23 cellular contexts compared by ENCODE assay signal in the genomic region with DNA sequence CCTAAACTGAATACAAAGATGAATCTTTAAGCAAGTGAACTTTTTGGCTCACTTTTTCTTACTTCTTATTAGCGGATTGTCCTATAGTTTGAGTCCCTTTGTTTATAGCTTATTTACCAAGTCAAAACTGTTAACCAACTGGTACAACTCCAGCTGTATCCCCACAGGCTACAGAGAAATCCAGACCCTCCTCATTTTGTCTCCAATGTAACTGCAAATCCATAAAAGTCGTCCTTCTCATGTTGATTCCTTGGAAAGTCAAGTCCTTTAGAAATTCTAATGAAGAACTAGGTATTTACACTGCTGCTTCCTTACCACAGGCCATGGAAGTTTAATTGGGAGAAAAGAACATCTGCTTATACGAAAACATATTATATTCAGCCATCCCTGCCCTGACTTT.
"Had no signal": no experiment of that assay in that cellular context is flagged by ENCODE, and none has a peak within 500 bp of the region (broad histone marks: within the 10 kb centered on the region; RNA-seq: fewer than 3 reads in every experiment).

No MANE protein-coding gene starts in this region.

- H3K4me3 ChIP-seq: adrenal gland, Peyer's patch, SJCRH30 had no signal

- H3K9me2 ChIP-seq: SK-N-SH had no signal

- H3K4me1 Mint-ChIP-seq: activated naive CD8-positive, alpha-beta T cell treated with anti-CD3 and anti-CD28 coated beads, Interleukin-2, amount 10 ng/mL, durations not matched to agents 7 days and 5 days had no signal

- H3K36me3 ChIP-seq: adrenal gland, Peyer's patch, SJCRH30 had no signal

- H3K27ac ChIP-seq: adrenal gland, Peyer's patch, RWPE1, SJCRH30 had no signal

- H3K9me3 Mint-ChIP-seq: activated naive CD8-positive, alpha-beta T cell treated with anti-CD3 and anti-CD28 coated beads, Interleukin-2, amount 10 ng/mL, durations not matched to agents 7 days and 5 days had no signal

- H3K4me2 ChIP-seq: SK-N-SH had no signal

- H3K27me3 Mint-ChIP-seq: activated naive CD8-positive, alpha-beta T cell treated with anti-CD3 and anti-CD28 coated beads, Interleukin-2, amount 10 ng/mL, durations not matched to agents 7 days and 5 days had no signal

- H3K9me3 ChIP-seq: adrenal gland, Peyer's patch, SJCRH30, SK-N-SH had no signal

- H3K9ac ChIP-seq: SK-N-SH had no signal

- H3K4me1 ChIP-seq: adrenal gland, Peyer's patch had no signal

- H3K36me3 Mint-ChIP-seq: activated naive CD8-positive, alpha-beta T cell treated with anti-CD3 and anti-CD28 coated beads, Interleukin-2, amount 10 ng/mL, durations not matched to agents 7 days and 5 days had no signal

- H3K4me3 Mint-ChIP-seq: activated CD8-positive, alpha-beta T cell treated with anti-CD3 and anti-CD28 coated beads, Interleukin-2, amount 10 ng/mL, durations not matched to agents 7 days and 5 days; activated naive CD8-positive, alpha-beta T cell treated with anti-CD3 and anti-CD28 coated beads, Interleukin-2, amount 10 ng/mL, durations not matched to agents 7 days and 5 days had no signal

- H3K27me3 ChIP-seq: adrenal gland, Peyer's patch, SJCRH30 had no signal

- ATAC-seq: activated CD8-positive, alpha-beta T cell treated with anti-CD3 and anti-CD28 coated beads, Interleukin-2, amount 10 ng/mL, durations not matched to agents 7 days and 5 days had no signal

- H3K27ac Mint-ChIP-seq: activated CD8-positive, alpha-beta T cell treated with anti-CD3 and anti-CD28 coated beads, Interleukin-2, amount 10 ng/mL, durations not matched to agents 7 days and 5 days; activated naive CD8-positive, alpha-beta T cell treated with anti-CD3 and anti-CD28 coated beads, Interleukin-2, amount 10 ng/mL, durations not matched to agents 7 days and 5 days had no signal

- DNase-seq: activated CD4-positive, alpha-beta T cell treated with anti-CD3 and anti-CD28 coated beads for 48 hours; activated CD4-positive, alpha-beta T cell treated with anti-CD3 and anti-CD28 coated beads, Interleukin-2, amount 50 U/mL, for 4 hours; activated CD4-positive, CD25-positive, alpha-beta regulatory T cell treated with anti-CD3 and anti-CD28 coated beads, Interleukin-2, amount 50 U/mL, for 72 hours; activated CD8-positive, alpha-beta memory T cell treated with anti-CD3 and anti-CD28 coated beads, Interleukin-2, amount 50 U/mL, for 48 hours; activated CD8-positive, alpha-beta T cell treated with anti-CD3 and anti-CD28 coated beads, Interleukin-2, amount 10 ng/mL, durations not matched to agents 7 days and 5 days; activated naive CD4-positive, alpha-beta T cell treated with anti-CD3 and anti-CD28 coated beads, Interleukin-2, amount 50 U/mL, for 16 hours; activated naive CD8-positive, alpha-beta T cell treated with anti-CD3 and anti-CD28 coated beads, Interleukin-2, amount 10 ng/mL, durations not matched to agents 7 days and 5 days; activated T-cell treated with anti-CD3 and anti-CD28 coated beads, Interleukin-2, amount 50 U/mL, for 1 hour; adrenal gland; anterior cingulate cortex; NCI-H1092; NCI-H1417; NCI-H1930; NCI-H345; NCI-H510A; NCI-H526 treated with DMSO at 0.1 percent for 48 hours; NCI-H82; Peyer's patch; Right ventricle myocardium superior; SJCRH30; SK-N-SH; SW 1271 had no signal
